In the genomic region with DNA sequence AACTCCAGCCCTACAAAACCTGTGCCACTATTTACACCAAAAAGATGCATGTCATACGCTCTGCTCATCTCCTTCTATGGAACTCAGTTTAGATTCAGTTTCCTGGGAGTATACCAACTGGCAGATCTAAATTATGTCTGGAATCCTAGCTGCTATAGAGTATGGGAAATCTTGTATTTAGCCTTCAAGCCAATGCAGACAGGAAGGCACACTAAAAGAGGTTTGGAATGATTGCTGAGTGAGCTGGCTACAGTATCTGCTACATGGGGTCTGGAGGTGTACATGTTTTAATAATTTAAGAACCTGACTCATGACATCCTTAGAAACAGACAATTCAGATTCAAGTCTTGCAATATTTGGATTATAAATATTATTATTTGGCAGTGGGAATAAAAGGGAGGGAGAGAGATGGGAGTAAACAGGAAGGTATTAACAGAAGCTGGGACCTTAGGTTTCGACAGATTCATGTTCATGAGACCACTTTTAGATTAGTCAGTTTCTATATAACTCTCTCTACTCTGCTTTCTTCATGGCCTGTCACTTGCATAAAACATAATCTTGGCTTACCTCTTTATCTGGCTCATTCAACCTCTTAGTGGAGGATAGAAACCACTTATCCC, we compare ENCODE assay signal across 13 cellular contexts.
"Had no signal": no experiment of that assay in that cellular context is flagged by ENCODE, and none has a peak within 500 bp of the region (broad histone marks: within the 10 kb centered on the region; RNA-seq: fewer than 3 reads in every experiment).

No MANE protein-coding gene starts in this region.

- H3K4me3 ChIP-seq: coronary artery, left ventricle myocardium inferior, mucosa of descending colon had no signal

- H3K27ac ChIP-seq: coronary artery, left ventricle myocardium inferior, neutrophil had no signal

- ATAC-seq: activated T-cell treated with anti-CD3 and anti-CD28 coated beads, Interleukin-2, amount 50 U/mL, for 72 hours; esophagus mucosa; mucosa of descending colon; naive thymus-derived CD8-positive, alpha-beta T cell; stimulated activated naive CD8-positive, alpha-beta T cell treated with anti-CD3 and anti-CD28 coated beads, Interleukin-15, Interleukin-2, amounts not matched to agents 100 U/mL and 50 U/mL, for 24 hours had no signal

- H3K9me3 ChIP-seq: left ventricle myocardium inferior, mucosa of descending colon, neutrophil had no signal

- DNase-seq: activated CD4-positive, alpha-beta T cell treated with anti-CD3 and anti-CD28 coated beads, Interleukin-2, amount 10 ng/mL, durations not matched to agents 7 days and 5 days; activated CD4-positive, CD25-positive, alpha-beta regulatory T cell; activated CD8-positive, alpha-beta memory T cell treated with anti-CD3 and anti-CD28 coated beads, Interleukin-2, amount 50 U/mL, for 48 hours; activated gamma-delta T cell; activated T-cell treated with anti-CD3 and anti-CD28 coated beads, Interleukin-2, amount 50 U/mL, for 72 hours; left ventricle myocardium inferior; mucosa of descending colon; naive thymus-derived CD8-positive, alpha-beta T cell; small intestine; stimulated activated naive CD8-positive, alpha-beta T cell treated with anti-CD3 and anti-CD28 coated beads, Interleukin-15, Interleukin-2, amounts not matched to agents 100 U/mL and 50 U/mL, for 24 hours had no signal

- H3K27me3 ChIP-seq: neutrophil had no signal

- H3K4me1 ChIP-seq: left ventricle myocardium inferior had no signal

- H3K36me3 ChIP-seq: left ventricle myocardium inferior, neutrophil had no signal
